ENCODE assay signal across 16 cellular contexts in genomic region chrX:20967725-20968124, GRCh38.
"Had no signal": no experiment of that assay in that cellular context is flagged by ENCODE, and none has a peak within 500 bp of the region (broad histone marks: within the 10 kb centered on the region; RNA-seq: fewer than 3 reads in every experiment).

No MANE protein-coding gene starts in this region.

- H3K9me3 ChIP-seq: body of pancreas, gastrocnemius medialis, transverse colon had no signal

- DNase-seq: activated CD4-positive, alpha-beta T cell treated with anti-CD3 and anti-CD28 coated beads, Interleukin-2, amount 50 U/mL, for 4 hours; activated CD4-positive, CD25-positive, alpha-beta regulatory T cell treated with anti-CD3 and anti-CD28 coated beads, Interleukin-2, amount 50 U/mL, for 72 hours; activated naive CD4-positive, alpha-beta T cell treated with anti-CD3 and anti-CD28 coated beads, Interleukin-2, amount 50 U/mL, for 16 hours; activated T-cell treated with anti-CD3 and anti-CD28 coated beads, Interleukin-2, amount 50 U/mL, for 1 hour; body of pancreas; central memory CD4-positive, alpha-beta T cell; effector memory CD8-positive, alpha-beta T cell; gastrocnemius medialis; heart right ventricle; mesendoderm; stimulated activated CD4-positive, alpha-beta T cell treated with anti-CD3 and anti-CD28 coated beads, Interleukin-12 subunit alpha, Interleukin-12 subunit beta, amount 100 ng/mL, for 4 hours; stimulated activated naive CD4-positive, alpha-beta T cell; substantia nigra; transverse colon had no signal

- H3K27me3 Mint-ChIP-seq: effector memory CD8-positive, alpha-beta T cell had no signal

- H3K4me3 ChIP-seq: body of pancreas, gastrocnemius medialis, heart right ventricle, transverse colon had no signal

- H3K27ac Mint-ChIP-seq: effector memory CD8-positive, alpha-beta T cell had no signal

- H3K4me1 ChIP-seq: body of pancreas, gastrocnemius medialis, heart right ventricle, transverse colon had no signal

- H3K4me3 Mint-ChIP-seq: effector memory CD8-positive, alpha-beta T cell had no signal

- ATAC-seq: body of pancreas; effector memory CD8-positive, alpha-beta T cell; gastrocnemius medialis; heart right ventricle had no signal

- H3K27ac ChIP-seq: body of pancreas, epithelial cell of prostate, gastrocnemius medialis, heart right ventricle, transverse colon had no signal

- H3K36me3 ChIP-seq: gastrocnemius medialis, heart right ventricle, transverse colon had no signal

- H3K27me3 ChIP-seq: body of pancreas, gastrocnemius medialis, heart right ventricle, transverse colon had no signal

- FAIRE-seq: keratinocyte had no signal

- H3K9me3 Mint-ChIP-seq: effector memory CD8-positive, alpha-beta T cell had no signal
